1 cellular context compared by ENCODE assay signal in the genomic region with DNA sequence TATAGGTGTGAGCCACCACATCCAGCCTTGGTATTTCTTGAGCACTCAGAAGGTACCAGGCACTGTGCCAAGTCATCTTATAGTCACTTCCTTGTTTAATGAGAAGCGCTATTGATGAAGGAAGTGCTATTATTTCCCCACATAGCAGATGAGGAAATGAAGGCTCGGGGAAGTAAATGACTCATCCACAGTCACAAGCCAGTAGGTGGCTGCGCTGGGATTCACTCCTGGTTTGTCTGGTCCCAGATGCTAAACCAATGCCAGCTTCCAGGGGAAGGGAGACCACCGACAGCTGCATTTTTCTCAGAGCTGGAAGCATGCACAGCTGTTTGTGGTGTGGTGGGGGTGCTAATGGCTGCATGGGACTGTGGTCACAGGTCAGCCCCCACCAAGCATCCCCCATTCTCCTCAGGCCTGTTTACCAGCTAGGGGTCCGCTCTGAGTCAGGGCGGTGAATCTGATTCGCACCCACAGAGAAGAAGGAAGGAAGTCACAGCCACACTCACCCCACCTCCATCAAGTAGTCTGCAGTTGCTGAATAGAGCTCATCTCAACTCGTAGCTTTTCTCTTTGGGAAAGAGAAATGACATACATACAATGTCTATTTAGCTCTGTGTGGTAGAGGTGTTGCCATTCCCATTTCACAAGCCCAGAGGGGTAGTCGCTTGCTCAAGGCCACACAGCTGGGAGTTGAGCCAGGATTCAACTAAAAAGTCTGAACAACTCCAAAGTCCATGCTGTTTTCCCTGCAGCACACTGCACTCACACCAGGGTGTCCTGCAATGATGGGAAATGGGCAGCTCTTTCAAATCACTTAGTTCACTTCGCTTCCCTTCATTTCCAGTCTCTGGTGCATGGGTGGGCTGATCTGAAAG.
TF ChIP-seq lines count a peak whose summit lies in the region.

No MANE protein-coding gene starts in this region.

TF ChIP-seq in IMR-90, 13 proteins besides CTCF, POLR2A, EP300 and RAD21:
- TF ChIP-seq MAZ (IDR thresholded peaks at IDR 0.05; ENCODE audit: borderline replicate concordance, low read depth, low read length) (no peak), RFX5 (IDR thresholded peaks at IDR 0.05; ENCODE audit: low read depth, low read length) (no peak), CEBPB (IDR thresholded peaks at IDR 0.05; ENCODE audit: low read depth, low read length) (peak; percentile 65), FOS (IDR thresholded peaks at IDR 0.05; ENCODE audit: low read depth, low read length) (peak; percentile 53; the same call in 1 of the 2 replicates), RCOR1 (IDR thresholded peaks at IDR 0.05; ENCODE audit: insufficient replicate concordance, low read length) (no peak), BHLHE40 (IDR thresholded peaks at IDR 0.05; ENCODE audit: low read depth, low read length) (0 out of 2 replicates have a peak, but pooled peaks have one; percentile 34), MAFK (IDR thresholded peaks at IDR 0.05; ENCODE audit: low read depth, low read length) (no peak), USF2 (IDR thresholded peaks at IDR 0.05; ENCODE audit: low read depth, low read length) (no peak)
